4 cellular contexts compared by ENCODE assay signal in genomic region chr1:20673626-20674025, GRCh38. TPM values are rescaled to one million over a fixed set of nuclear protein-coding genes. Genes with fewer than 3 reads are reported as not detected.
"Had no signal": no experiment of that assay in that cellular context is flagged by ENCODE, and none has a peak within 500 bp of the region (broad histone marks: within the 10 kb centered on the region; RNA-seq: fewer than 3 reads in every experiment).

No MANE protein-coding gene starts in this region.

RNA-seq across cellular contexts. Expression of gene KIF17, which starts 44.2 kb away (rescaled TPM):
- total RNA-seq: natural killer cell; natural killer cell treated with Interleukin-12 subunit alpha and Interleukin-12 subunit beta and Interleukin-15 and Interleukin-18, amount 100 ng/mL, for 72 hours had no signal

RNA-seq across cellular contexts. Expression of gene SH2D5, which starts 58.9 kb away (rescaled TPM):
- total RNA-seq: natural killer cell, sciatic nerve had no signal
- polyA plus RNA-seq: smooth muscle cell had no signal
